8 cellular contexts compared by ENCODE assay signal in genomic region chr12:109998241-109998903, GRCh38. TPM values are rescaled to one million over a fixed set of nuclear protein-coding genes. Genes with fewer than 3 reads are reported as not detected.
DNase-seq lines count a peak whose midpoint lies in the region; ATAC-seq and TF ChIP-seq lines count a peak whose summit lies in the region.

No MANE protein-coding gene starts in this region.

- dilution Hi-C loops in mammary epithelial cell (cut with HindIII; ENCODE audit: low sequenced_read_pairs) = loop anchor here (5.0 kb wide), 3 partner anchors 34 to 66 kb away; no protein-coding TSS in a partner anchor

- H3K4me2 ChIP-seq in mammary epithelial cell (ENCODE audit: insufficient read depth, low read depth, low read length) = peak overlapping the region; percentile 88

- H3K27me3 Mint-ChIP-seq in IgD-negative memory B cell = no peaks in the 10 kb centered on the region
- no peaks in the 10 kb centered on the region for H3K27me3 Mint-ChIP-seq in naive thymus-derived CD4-positive, alpha-beta T cell

- ATAC-seq in naive thymus-derived CD4-positive, alpha-beta T cell = no peak

- H3K4me1 ChIP-seq in mammary epithelial cell (ENCODE audit: insufficient read depth, low read length) = peaks cover 46% of the 10 kb centered on the region
- H3K4me1 ChIP-seq in naive thymus-derived CD4-positive, alpha-beta T cell (ENCODE audit: control insufficient read depth in 2 of 2, insufficient read depth in 2 of 2, low read length in 2 of 2) = peaks cover 23 to 28% of the 10 kb centered on the region in 2 donors

- POLR2A ChIA-PET in BJ (lab: Charles Lee) = interaction anchor here (0.6 to 1.1 kb wide), 3 partner anchors 25 to 311 kb away, joined by 3 to 4 read pairs (median 3); no protein-coding TSS in a partner anchor
- POLR2A ChIA-PET in naive thymus-derived CD4-positive, alpha-beta T cell (lab: Charles Lee) = interaction anchor here (0.6 to 2.5 kb wide), 8 partner anchors 14 to 452 kb away, joined by 3 to 9 read pairs (median 3); partner anchors contain the start of genes ATP2A2 and TCHP

- 29% methylated on average over 8 of the region's 9 CpGs for WGBS in mammary epithelial cell (ENCODE audit: low coverage, missing lambda C conversion rate)

- H3K36me3 Mint-ChIP-seq in IgD-negative memory B cell = peaks cover 6% of the 10 kb centered on the region
- peaks cover 0 to 11% (median 0%) of the 10 kb centered on the region in 5 donors for H3K36me3 Mint-ChIP-seq in naive thymus-derived CD4-positive, alpha-beta T cell

- in situ Hi-C loops in mammary epithelial cell (cut with MboI; ENCODE audit: low sequenced_read_pairs in 2 of 2) = no loop called here

- peaks cover 48 to 53% (median 49%) of the 10 kb centered on the region in 3 donors for H3K4me1 Mint-ChIP-seq in IgD-negative memory B cell
- peaks cover 39 to 79% (median 69%) of the 10 kb centered on the region in 7 donors for H3K4me1 Mint-ChIP-seq in naive thymus-derived CD4-positive, alpha-beta T cell

- H3K4me3 Mint-ChIP-seq in IgD-negative memory B cell = peak overlapping the region; percentile 92 to 99 (median 94)
- peak overlapping the region; percentile 86 to 99 (median 96) for H3K4me3 Mint-ChIP-seq in naive thymus-derived CD4-positive, alpha-beta T cell

- intact Hi-C loops in mammary epithelial cell (cut with micrococcal nuclease) = loop anchor here (5.0 kb wide), 1 partner anchor 116 kb away; the partner anchor contains the start of gene GLTP
- intact Hi-C loops in naive thymus-derived CD4-positive, alpha-beta T cell (cut with micrococcal nuclease) = loop anchor here (2.0 to 10.0 kb wide), 15 partner anchors 16 to 1436 kb away; partner anchors contain the start of genes TCHP (in 2 of the 2), ATP2A2 (in 1 of the 2), CORO1C (in 1 of the 2) and FAM216A (in 1 of the 2)

- peaks cover 58% of the 10 kb centered on the region for H3K79me2 ChIP-seq in mammary epithelial cell (ENCODE audit: insufficient read depth, low read length)

- H3K9me3 Mint-ChIP-seq in IgD-negative memory B cell = no peaks in the 10 kb centered on the region
- no peaks in the 10 kb centered on the region for H3K9me3 Mint-ChIP-seq in naive thymus-derived CD4-positive, alpha-beta T cell

- no peak for DNase-seq in BJ (ENCODE audit: low read depth)
- no peak for DNase-seq in mammary epithelial cell
- no peak for DNase-seq in naive thymus-derived CD4-positive, alpha-beta T cell
- no peak for DNase-seq in NCI-H2196 treated with DMSO at 0.1 percent for 48 hours (lab: John Stamatoyannopoulos, UW; ENCODE audit: unreplicated experiment)
- DNase-seq in DMS79 (lab: John Stamatoyannopoulos, UW) = no peak
- no peak for DNase-seq in HT-29 (ENCODE audit: low spot score)
- DNase-seq in effector CD4-positive, alpha-beta T cell = no peak

- peak overlapping the region; percentile 87 for H3K4me3 ChIP-seq in BJ (ENCODE audit: low read depth, low read length)
- H3K4me3 ChIP-seq in mammary epithelial cell (replicated peaks in 1 of 3; ENCODE audit: insufficient read depth in 1 of 3, low read depth in 2 of 3, low read length in 3 of 3) = peak overlapping the region; percentile 74 to 86 (median 85)
- H3K4me3 ChIP-seq in naive thymus-derived CD4-positive, alpha-beta T cell (ENCODE audit: low read length) = peak overlapping the region; percentile 85

- BruUV-seq in mammary epithelial cell (replicated peaks; lab: Mats Ljungman, UMichigan) = no TSS peak

- H3K27me3 ChIP-seq in BJ (ENCODE audit: control insufficient read depth, insufficient read depth, low read length) (no peaks in the 10 kb centered on the region), mammary epithelial cell (ENCODE audit: insufficient read depth, low read length) (no peaks in the 10 kb centered on the region)
- H3K27me3 ChIP-seq in naive thymus-derived CD4-positive, alpha-beta T cell (ENCODE audit: control insufficient read depth in 2 of 2, insufficient read depth in 2 of 2, low read length in 2 of 2) = no peaks in the 10 kb centered on the region

- H3K9me3 ChIP-seq in mammary epithelial cell (replicated peaks; ENCODE audit: insufficient read depth, low read length) = no peaks in the 10 kb centered on the region
- no peaks in the 10 kb centered on the region for H3K9me3 ChIP-seq in naive thymus-derived CD4-positive, alpha-beta T cell (ENCODE audit: control insufficient read depth in 2 of 3, low read length in 3 of 3)

- H3K27ac Mint-ChIP-seq in IgD-negative memory B cell = peak overlapping the region; percentile 86 to 100 (median 98)
- H3K27ac Mint-ChIP-seq in naive thymus-derived CD4-positive, alpha-beta T cell = peak overlapping the region; percentile 94 to 100 (median 98)

- peaks cover 4% of the 10 kb centered on the region for H3K36me3 ChIP-seq in BJ (ENCODE audit: control insufficient read depth, insufficient read depth, low read length)
- H3K36me3 ChIP-seq in mammary epithelial cell (ENCODE audit: insufficient read depth, low read length) = no peaks in the 10 kb centered on the region
- peaks cover 0 to 5% (median 0%) of the 10 kb centered on the region in 3 experiments for H3K36me3 ChIP-seq in naive thymus-derived CD4-positive, alpha-beta T cell (ENCODE audit: control insufficient read depth in 2 of 3, insufficient read depth in 3 of 3, low read length in 3 of 3)

- peak overlapping the region; percentile 91 for H3K9ac ChIP-seq in mammary epithelial cell (ENCODE audit: insufficient read depth, low read length)

- CTCF ChIA-PET in BJ (lab: Yijun Ruan, JAX) = interaction anchor here (0.6 to 1.8 kb wide), 4 partner anchors 26 to 433 kb away, joined by 3 to 4 read pairs (median 3); no protein-coding TSS in a partner anchor
- CTCF ChIA-PET in mammary epithelial cell (lab: Charles Lee; ENCODE audit: low non-redundant PET) = no interaction called here
- CTCF ChIA-PET in naive thymus-derived CD4-positive, alpha-beta T cell (lab: Charles Lee) = interaction anchor here (0.6 to 1.1 kb wide), 2 partner anchors 8 to 73 kb away, joined by 3 read pairs; no protein-coding TSS in a partner anchor

- no peaks in the 10 kb centered on the region for H4K20me1 ChIP-seq in mammary epithelial cell (ENCODE audit: insufficient read depth, low read length)

- H3K27ac ChIP-seq in mammary epithelial cell (ENCODE audit: insufficient read depth, low read depth, low read length) = peak overlapping the region; percentile 96
- H3K27ac ChIP-seq in naive thymus-derived CD4-positive, alpha-beta T cell (ENCODE audit: low read depth, low read length) = peak overlapping the region; percentile 80

- TF ChIP-seq CTCF in BJ (IDR thresholded peaks at IDR 0.05; ENCODE audit: insufficient read depth, low read depth, low read length) (no peak), mammary epithelial cell (conservative IDR thresholded peaks at IDR 0.05 in 1 of 2, IDR thresholded peaks at IDR 0.05 in 1 of 2; ENCODE audit: extremely low read depth in 1 of 2, insufficient read depth in 1 of 2, low read depth in 1 of 2, low read length in 2 of 2) (no peak)

- H2AFZ ChIP-seq in mammary epithelial cell (ENCODE audit: low read depth, low read length) = peak overlapping the region; percentile 97

RNA-seq across cellular contexts. Expression of gene ANKRD13A, which starts 0.9 kb away (rescaled TPM):
- polyA plus RNA-seq in BJ (2011; rRNA removed) (219 and 268 TPM in 2 replicates), IgD-negative memory B cell (156 TPM), mammary epithelial cell (48.4 TPM)
- 139 and 230 TPM in 2 replicates for polyA minus RNA-seq in BJ (2011; rRNA and poly(A)+ RNA removed)
- 100 to 1,000 TPM in 1 of 2 donors, 10 to 100 TPM in 1; 51.0 to 160 TPM for total RNA-seq in mammary epithelial cell
- 46.7 TPM for polyA minus RNA-seq in mammary epithelial cell
- 10 to 100 TPM; 53.3 to 82.8 (median 67.0) TPM for total RNA-seq in naive thymus-derived CD4-positive, alpha-beta T cell
- polyA plus RNA-seq in naive thymus-derived CD4-positive, alpha-beta T cell = 10 to 100 TPM; 33.4 to 57.0 TPM
- total RNA-seq in HT-29 (2014; rRNA removed; shearing (Covaris generic)) = 21.5 and 30.5 TPM in 2 replicates

RNA-seq across cellular contexts. Expression of gene GIT2, which starts 2.2 kb away (rescaled TPM):
- polyA plus RNA-seq in BJ (2011; rRNA removed) = 48.3 and 49.0 TPM in 2 replicates
- polyA minus RNA-seq in BJ (2011; rRNA and poly(A)+ RNA removed) = 39.9 and 43.5 TPM in 2 replicates
- 93.4 TPM for polyA plus RNA-seq in IgD-negative memory B cell
- 10 to 100 TPM; 26.8 to 30.8 TPM for total RNA-seq in mammary epithelial cell
- 16.0 TPM for polyA plus RNA-seq in mammary epithelial cell
- polyA minus RNA-seq in mammary epithelial cell = 39.9 TPM
- 100 to 1,000 TPM in 3 of 5 experiments, 10 to 100 TPM in 2; 70.3 to 128 (median 109) TPM for total RNA-seq in naive thymus-derived CD4-positive, alpha-beta T cell
- polyA plus RNA-seq in naive thymus-derived CD4-positive, alpha-beta T cell = 10 to 100 TPM; 63.2 to 87.1 TPM
- total RNA-seq in HT-29 (2014; rRNA removed; shearing (Covaris generic)) = 9.8 and 15.3 TPM in 2 replicates

RNA-seq across cellular contexts. Expression of gene C12orf76, which starts 50.0 kb away (rescaled TPM):
- polyA plus RNA-seq in BJ (2011; rRNA removed) (8.9 and 10.0 TPM in 2 replicates), IgD-negative memory B cell (14.1 TPM), mammary epithelial cell (4.9 TPM)
- 2.2 and 3.2 TPM in 2 replicates for polyA minus RNA-seq in BJ (2011; rRNA and poly(A)+ RNA removed)
- total RNA-seq in mammary epithelial cell = 10 to 100 TPM in 1 of 2 donors, 1 to 10 TPM in 1; 5.5 to 10.2 TPM
- not detected for polyA minus RNA-seq in mammary epithelial cell
- total RNA-seq in naive thymus-derived CD4-positive, alpha-beta T cell = 10 to 100 TPM; 14.6 to 28.7 (median 27.8) TPM
- 10 to 100 TPM; 14.3 to 21.0 TPM for polyA plus RNA-seq in naive thymus-derived CD4-positive, alpha-beta T cell
- total RNA-seq in HT-29 (2014; rRNA removed; shearing (Covaris generic)) = 8.3 and 12.9 TPM in 2 replicates
